Comparison of ENCODE assay signal across 14 cellular contexts in the genomic region with DNA sequence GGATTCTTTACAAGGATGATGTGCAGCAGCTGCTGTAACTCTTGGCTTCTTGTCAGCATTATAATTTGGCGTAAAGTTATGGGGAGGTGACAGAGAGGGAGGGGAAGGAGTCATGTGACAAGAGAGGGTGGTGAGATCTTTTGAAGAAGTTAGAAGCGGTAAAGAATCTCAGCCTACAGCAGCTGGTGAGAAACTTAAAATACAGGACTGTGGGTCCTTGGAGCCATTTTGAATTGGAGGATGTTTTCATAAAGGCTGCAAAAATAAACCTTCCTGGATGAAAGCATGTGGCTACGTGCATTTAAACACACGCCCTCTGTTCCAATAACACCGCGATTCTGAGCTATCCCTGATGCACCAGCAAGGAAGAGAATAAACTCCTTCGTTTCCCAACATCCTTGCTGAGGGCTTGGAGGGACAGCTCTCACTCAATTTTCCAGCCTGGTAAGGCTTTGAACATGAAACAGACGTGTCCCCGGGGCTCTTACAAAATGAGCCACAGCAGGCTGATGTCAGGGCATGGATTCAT.
DNase-seq lines count a peak whose midpoint lies in the region; ATAC-seq and TF ChIP-seq lines count a peak whose summit lies in the region.
"Had no signal": no experiment of that assay in that cellular context is flagged by ENCODE, and none has a peak within 500 bp of the region (broad histone marks: within the 10 kb centered on the region; RNA-seq: fewer than 3 reads in every experiment).

No MANE protein-coding gene starts in this region.

- no peaks in the 10 kb centered on the region for H3K27me3 ChIP-seq in HCT116 (ENCODE audit: insufficient read depth, low read length)
- H3K27me3 ChIP-seq in adipocyte (replicated peaks; ENCODE audit: control insufficient read depth, insufficient read depth, low read length): no peaks in the 10 kb centered on the region

- peaks cover 0 to 4% of the 10 kb centered on the region in 2 donors for H3K27me3 Mint-ChIP-seq in stimulated activated naive B cell treated with anti-CD40 and anti-IgM and Interleukin-4, amounts not matched to agents 10 μg/mL and 1 μg/mL and 100 μg/mL, for 72 hours
- no peaks in the 10 kb centered on the region for H3K27me3 Mint-ChIP-seq in activated T-helper 1 cell treated with anti-CD3 and anti-CD28 coated beads, Interleukin-12 subunit alpha, Interleukin-12 subunit beta, Interleukin-2, Interleukin-4 antibody, amounts not matched to agents 30 ng/mL and 10 ng/mL and 1 ng/mL, durations not matched to agents 14 hours and 24 hours and 36 hours (ENCODE audit: insufficient read depth)
- H3K27me3 Mint-ChIP-seq: progenitor cell of endocrine pancreas had no signal

- H3K4me3 ChIP-seq in HCT116 (replicated peaks in 1 of 2; ENCODE audit: low read depth in 1 of 2, low read length in 2 of 2) (no peak overlapping the region), adipocyte (ENCODE audit: low read length) (no peak overlapping the region), fibroblast of mammary gland (ENCODE audit: control insufficient read depth, low read depth, low read length) (no peak overlapping the region)

- H3K36me3 Mint-ChIP-seq in stimulated activated naive B cell treated with anti-CD40 and anti-IgM and Interleukin-4, amounts not matched to agents 10 μg/mL and 1 μg/mL and 100 μg/mL, for 72 hours: peaks cover 3 to 5% of the 10 kb centered on the region in 2 donors
- H3K36me3 Mint-ChIP-seq in activated T-helper 1 cell treated with anti-CD3 and anti-CD28 coated beads, Interleukin-12 subunit alpha, Interleukin-12 subunit beta, Interleukin-2, Interleukin-4 antibody, amounts not matched to agents 30 ng/mL and 10 ng/mL and 1 ng/mL, durations not matched to agents 14 hours and 24 hours and 36 hours (ENCODE audit: low read depth): peaks cover 4% of the 10 kb centered on the region

- H3K9ac ChIP-seq in HCT116 (ENCODE audit: low read length) (peak overlapping the region; percentile 44), adipocyte (ENCODE audit: low read length) (no peak overlapping the region)

- H4K20me1 ChIP-seq in HCT116 (ENCODE audit: insufficient read depth): no peaks in the 10 kb centered on the region

- intact Hi-C loops in HCT116 (cut with micrococcal nuclease) (no loop called here), sciatic nerve (cut with DNase I) (no loop called here)
- intact Hi-C loops in activated T-helper 1 cell treated with anti-CD3 and anti-CD28 coated beads, Interleukin-12 subunit alpha, Interleukin-12 subunit beta, Interleukin-2, Interleukin-4 antibody, amounts not matched to agents 30 ng/mL and 10 ng/mL and 1 ng/mL, durations not matched to agents 14 hours and 24 hours and 36 hours (cut with micrococcal nuclease): no loop called here

- RAD21 ChIA-PET in HCT116 (lab: Charles Lee; ENCODE audit: low non-redundant PET in 1 of 2, low total read pairs in 2 of 2, uncharacterized antibody in 2 of 2, unreplicated experiment in 2 of 2): interaction anchor here (0.6 kb wide), 2 partner anchors 13 to 76 kb away, joined by 3 read pairs; no protein-coding TSS in a partner anchor

- no peak overlapping the region for H3K27ac Mint-ChIP-seq in stimulated activated naive B cell treated with anti-CD40 and anti-IgM and Interleukin-4, amounts not matched to agents 10 μg/mL and 1 μg/mL and 100 μg/mL, for 72 hours
- H3K27ac Mint-ChIP-seq in activated T-helper 1 cell treated with anti-CD3 and anti-CD28 coated beads, Interleukin-12 subunit alpha, Interleukin-12 subunit beta, Interleukin-2, Interleukin-4 antibody, amounts not matched to agents 30 ng/mL and 10 ng/mL and 1 ng/mL, durations not matched to agents 14 hours and 24 hours and 36 hours: no peak overlapping the region
- H3K27ac Mint-ChIP-seq: activated B cell treated with CpG ODN at 0.5 μM for 24 hours; activated T-helper 17 cell treated with anti-CD3 and anti-CD28 coated beads, Interleukin-2, amount 50 U/mL, for 72 hours; dendritic cell treated with granulocyte-macrophage colony-stimulating factor and Interleukin-4, amounts not matched to agents 40 ng/mL and 50 ng/mL, for 4 days; progenitor cell of endocrine pancreas had no signal

- H3K9me3 ChIP-seq in HCT116 (ENCODE audit: control insufficient read depth in 1 of 2, insufficient read depth in 1 of 2, low read depth in 1 of 2, low read length in 2 of 2) (peaks cover 0 to 16% of the 10 kb centered on the region in 2 experiments; a peak in 1 of 4 replicates), adipocyte (ENCODE audit: control insufficient read depth, low read length) (peaks cover 4% of the 10 kb centered on the region)

- no peaks in the 10 kb centered on the region for H3K79me2 ChIP-seq in HCT116 (ENCODE audit: insufficient read depth, low read length)

- no TSS peak for BruUV-seq in HCT116 (replicated peaks; lab: Mats Ljungman, UMichigan)

- no peaks in the 10 kb centered on the region for H3K4me1 Mint-ChIP-seq in stimulated activated naive B cell treated with anti-CD40 and anti-IgM and Interleukin-4, amounts not matched to agents 10 μg/mL and 1 μg/mL and 100 μg/mL, for 72 hours
- H3K4me1 Mint-ChIP-seq in activated T-helper 1 cell treated with anti-CD3 and anti-CD28 coated beads, Interleukin-12 subunit alpha, Interleukin-12 subunit beta, Interleukin-2, Interleukin-4 antibody, amounts not matched to agents 30 ng/mL and 10 ng/mL and 1 ng/mL, durations not matched to agents 14 hours and 24 hours and 36 hours (ENCODE audit: low read depth): no peaks in the 10 kb centered on the region
- H3K4me1 Mint-ChIP-seq: activated B cell treated with CpG ODN at 0.5 μM for 24 hours; activated T-helper 17 cell treated with anti-CD3 and anti-CD28 coated beads, Interleukin-2, amount 50 U/mL, for 72 hours had no signal

- TF ChIP-seq CTCF in HCT116 (IDR thresholded peaks at IDR 0.05 in 2 of 3, conservative IDR thresholded peaks at IDR 0.05 in 1 of 3; ENCODE audit: borderline replicate concordance in 1 of 3, insufficient read depth in 1 of 3, low read depth in 2 of 3, low read length in 2 of 3) (no peak), fibroblast of mammary gland (conservative IDR thresholded peaks at IDR 0.05; ENCODE audit: control insufficient read depth, insufficient read depth, low read depth, low read length) (no peak)

- ATAC-seq in HCT116: 0 out of 2 replicates have a peak, but pooled peaks have one; percentile 5
- ATAC-seq in sciatic nerve: peak; percentile 3
- no peak for ATAC-seq in stimulated activated naive B cell treated with anti-CD40 and anti-IgM and Interleukin-4, amounts not matched to agents 10 μg/mL and 1 μg/mL and 100 μg/mL, for 72 hours (replicated peaks)
- no peak for ATAC-seq in GM21723 (IDR thresholded peaks at IDR 0.05; ENCODE audit: unreplicated experiment)
- ATAC-seq: activated T-helper 17 cell treated with anti-CD3 and anti-CD28 coated beads, Interleukin-2, amount 50 U/mL, for 72 hours had no signal

- TF ChIP-seq POLR2A in HCT116 (IDR thresholded peaks at IDR 0.05; ENCODE audit: borderline replicate concordance, extremely low read depth, insufficient read depth, insufficient read length): no peak

- H3K9me2 ChIP-seq in HCT116 (ENCODE audit: insufficient read depth): no peaks in the 10 kb centered on the region

- TF ChIP-seq RAD21 in HCT116 (IDR thresholded peaks at IDR 0.05; ENCODE audit: low read depth): no peak

- H3K4me1 ChIP-seq in HCT116 (ENCODE audit: control insufficient read depth in 1 of 2, insufficient read depth in 2 of 2, low read length in 2 of 2): peaks cover 15 to 26% of the 10 kb centered on the region in 2 experiments; a peak in 3 of 4 replicates
- H3K4me1 ChIP-seq in adipocyte (ENCODE audit: control insufficient read depth, insufficient read depth, low read length): peaks cover 24% of the 10 kb centered on the region

- peak overlapping the region; percentile 93 for H2AFZ ChIP-seq in HCT116 (ENCODE audit: low read depth, low read length, poor library complexity, severe bottlenecking)

- H3K36me3 ChIP-seq in HCT116 (ENCODE audit: control insufficient read depth in 1 of 2, insufficient read depth in 2 of 2, low read length in 2 of 2): no peaks in the 10 kb centered on the region
- no peaks in the 10 kb centered on the region for H3K36me3 ChIP-seq in adipocyte (ENCODE audit: control insufficient read depth, insufficient read depth, low read length, severe bottlenecking)

- CTCF ChIA-PET in HCT116 (lab: Charles Lee): no interaction called here

- POLR2A ChIA-PET in HCT116 (lab: Charles Lee): interaction anchor here (0.9 kb wide), 1 partner anchor 30 kb away, joined by 3 read pairs; no protein-coding TSS in a partner anchor

- H3K4me3 Mint-ChIP-seq in stimulated activated naive B cell treated with anti-CD40 and anti-IgM and Interleukin-4, amounts not matched to agents 10 μg/mL and 1 μg/mL and 100 μg/mL, for 72 hours: no peak overlapping the region
- no peak overlapping the region for H3K4me3 Mint-ChIP-seq in activated T-helper 1 cell treated with anti-CD3 and anti-CD28 coated beads, Interleukin-12 subunit alpha, Interleukin-12 subunit beta, Interleukin-2, Interleukin-4 antibody, amounts not matched to agents 30 ng/mL and 10 ng/mL and 1 ng/mL, durations not matched to agents 14 hours and 24 hours and 36 hours
- H3K4me3 Mint-ChIP-seq: activated B cell treated with CpG ODN at 0.5 μM for 24 hours; activated T-helper 17 cell treated with anti-CD3 and anti-CD28 coated beads, Interleukin-2, amount 50 U/mL, for 72 hours; dendritic cell treated with granulocyte-macrophage colony-stimulating factor and Interleukin-4, amounts not matched to agents 40 ng/mL and 50 ng/mL, for 4 days had no signal

- peaks cover 18 to 23% of the 10 kb centered on the region in 2 donors for H3K9me3 Mint-ChIP-seq in stimulated activated naive B cell treated with anti-CD40 and anti-IgM and Interleukin-4, amounts not matched to agents 10 μg/mL and 1 μg/mL and 100 μg/mL, for 72 hours
- peaks cover 28% of the 10 kb centered on the region for H3K9me3 Mint-ChIP-seq in activated T-helper 1 cell treated with anti-CD3 and anti-CD28 coated beads, Interleukin-12 subunit alpha, Interleukin-12 subunit beta, Interleukin-2, Interleukin-4 antibody, amounts not matched to agents 30 ng/mL and 10 ng/mL and 1 ng/mL, durations not matched to agents 14 hours and 24 hours and 36 hours

- peak overlapping the region; percentile 57 for H3K4me2 ChIP-seq in HCT116 (ENCODE audit: low read length)

- H3K27ac ChIP-seq in HCT116 (ENCODE audit: low read depth, low read length): peak overlapping the region; percentile 54

- DNase-seq in HCT116 (ENCODE audit: low read depth, low spot score) (no peak), adipocyte (ENCODE audit: low read depth) (peak; percentile 76), fibroblast of mammary gland (ENCODE audit: low read depth) (peak; percentile 24), sciatic nerve (ENCODE audit: low spot score) (no peak), HPDE6-E6E7 (ENCODE audit: extremely low spot score) (no peak)
- DNase-seq in stimulated activated naive B cell treated with anti-CD40 and anti-IgM and Interleukin-4, amounts not matched to agents 10 μg/mL and 1 μg/mL and 100 μg/mL, for 72 hours: no peak
- DNase-seq in activated T-helper 1 cell treated with anti-CD3 and anti-CD28 coated beads, Interleukin-12 subunit alpha, Interleukin-12 subunit beta, Interleukin-2, Interleukin-4 antibody, amounts not matched to agents 30 ng/mL and 10 ng/mL and 1 ng/mL, durations not matched to agents 14 hours and 24 hours and 36 hours (ENCODE audit: low spot score): no peak
- DNase-seq: activated B cell treated with CpG ODN at 0.5 μM for 24 hours, NCI-H2081 treated with DMSO at 0.1 percent for 48 hours, SIG-M5 had no signal

Comparison
In these comparisons a context has a peak if more than half of its experiments do, and no peak if none do; other contexts are left out.
1. ATAC-seq: peak in HCT116 (single experiment) and sciatic nerve (single experiment); none in stimulated activated naive B cell treated with anti-CD40 and anti-IgM and Interleukin-4, amounts not matched to agents 10 μg/mL and 1 μg/mL and 100 μg/mL, for 72 hours (0 of 2) and GM21723 (single experiment).
2. DNase-seq: peak in adipocyte (single experiment) and fibroblast of mammary gland (single experiment); none in HCT116 (single experiment), sciatic nerve (single experiment), stimulated activated naive B cell treated with anti-CD40 and anti-IgM and Interleukin-4, amounts not matched to agents 10 μg/mL and 1 μg/mL and 100 μg/mL, for 72 hours (single experiment), HPDE6-E6E7 (single experiment) and activated T-helper 1 cell treated with anti-CD3 and anti-CD28 coated beads, Interleukin-12 subunit alpha, Interleukin-12 subunit beta, Interleukin-2, Interleukin-4 antibody, amounts not matched to agents 30 ng/mL and 10 ng/mL and 1 ng/mL, durations not matched to agents 14 hours and 24 hours and 36 hours (single experiment).